Comparison of ENCODE assay signal across 15 cellular contexts in genomic region chr2:68255736-68256450, GRCh38. TPM values are rescaled to one million over a fixed set of nuclear protein-coding genes. Genes with fewer than 3 reads are reported as not detected.
DNase-seq lines count a peak whose midpoint lies in the region; ATAC-seq, FAIRE-seq and TF ChIP-seq lines count a peak whose summit lies in the region.
"Had no signal": no experiment of that assay in that cellular context is flagged by ENCODE, and none has a peak within 500 bp of the region (broad histone marks: within the 10 kb centered on the region; RNA-seq: fewer than 3 reads in every experiment).

No MANE protein-coding gene starts in this region.

- DNase-seq in astrocyte of the spinal cord (ENCODE audit: low read depth, low spot score) (peak; percentile 70), keratinocyte (ENCODE audit: low read depth, low spot score) (no peak), NCI-H187 (lab: John Stamatoyannopoulos, UW) (no peak), amygdala (lab: John Stamatoyannopoulos, UW) (no peak)
- DNase-seq: activated naive CD4-positive, alpha-beta T cell; CD4-positive, CD25-positive, alpha-beta regulatory T cell; cortex of kidney; NCI-H1105 treated with DMSO at 0.1 percent for 48 hours; NCI-H446 treated with DMSO at 0.1 percent for 48 hours; retina had no signal

- POLR2A ChIA-PET in HEK293 (lab: Yijun Ruan, JAX): no interaction called here

- H3K4me1 ChIP-seq in BLaER1 (peaks cover 25% of the 10 kb centered on the region), HEK293 (ENCODE audit: control insufficient read depth, insufficient read depth, low read length) (peaks cover 3% of the 10 kb centered on the region; the same call in 1 of the 2 replicates), keratinocyte (ENCODE audit: control insufficient read depth, extremely low read depth, insufficient read depth, low read length) (peaks cover 12% of the 10 kb centered on the region)

- H3K79me2 ChIP-seq in keratinocyte (ENCODE audit: control insufficient read depth, insufficient read depth, low read length): peaks cover 14% of the 10 kb centered on the region

- H3K4me2 ChIP-seq in BLaER1 (peak overlapping the region; percentile 56), keratinocyte (ENCODE audit: control insufficient read depth, extremely low read depth, insufficient read depth, low read depth, low read length) (peak overlapping the region; percentile 68)

- dilution Hi-C loops in keratinocyte (cut with MboI; ENCODE audit: extremely low pct_ligation_motif_present, low sequenced_read_pairs): no loop called here

- in situ Hi-C loops in astrocyte of the spinal cord (cut with HindIII; ENCODE audit: low sequenced_read_pairs): no loop called here

- TF ChIP-seq CTCF in HEK293 (tag by site-specific recombination; IDR thresholded peaks at IDR 0.05) (no peak), astrocyte of the spinal cord (IDR thresholded peaks at IDR 0.05; ENCODE audit: low read depth, low read length) (no peak), keratinocyte (optimal IDR thresholded peaks at IDR 0.05 in 1 of 3, IDR thresholded peaks at IDR 0.05 in 1 of 3, conservative IDR thresholded peaks at IDR 0.05 in 1 of 3; ENCODE audit: extremely low read depth in 1 of 3, insufficient read depth in 2 of 3, low read length in 3 of 3) (no peak)

- ATAC-seq in GM21717 (IDR thresholded peaks at IDR 0.05; ENCODE audit: unreplicated experiment) (no peak), GM21526 (IDR thresholded peaks at IDR 0.05; ENCODE audit: low FRiP score, unreplicated experiment) (no peak)

- H3K27ac ChIP-seq in BLaER1 (no peak overlapping the region), HEK293 (ENCODE audit: extremely low read depth, low read depth, low read length) (no peak overlapping the region), keratinocyte (ENCODE audit: control insufficient read depth, insufficient read depth, low read length) (peak overlapping the region; percentile 45)

- no peak overlapping the region for H3K4me3 ChIP-seq in BLaER1
- H3K4me3 ChIP-seq in HEK293 (ENCODE audit: low read depth, low read length): no peak overlapping the region
- H3K4me3 ChIP-seq in astrocyte of the spinal cord (ENCODE audit: low read depth, low read length): no peak overlapping the region
- H3K4me3 ChIP-seq in keratinocyte (ENCODE audit: control insufficient read depth in 2 of 3, extremely low read depth in 1 of 3, insufficient read depth in 2 of 3, low read depth in 1 of 3, low read length in 3 of 3): peak overlapping the region in 1 of 3 experiments; percentile 4

- H3K9ac ChIP-seq in BLaER1 (no peak overlapping the region), keratinocyte (ENCODE audit: control insufficient read depth, extremely low read depth, insufficient read depth, low read length) (no peak overlapping the region)

- no peaks in the 10 kb centered on the region for H3K9me3 ChIP-seq in BLaER1
- no peaks in the 10 kb centered on the region for H3K9me3 ChIP-seq in HEK293 (ENCODE audit: control insufficient read depth, insufficient read depth, low read depth, low read length)
- no peaks in the 10 kb centered on the region for H3K9me3 ChIP-seq in keratinocyte (ENCODE audit: control insufficient read depth, low read depth, low read length)

- no peaks in the 10 kb centered on the region for H3K36me3 ChIP-seq in BLaER1
- no peaks in the 10 kb centered on the region for H3K36me3 ChIP-seq in HEK293 (ENCODE audit: control insufficient read depth in 2 of 2, insufficient read depth in 1 of 2, low read length in 2 of 2)
- no peaks in the 10 kb centered on the region for H3K36me3 ChIP-seq in keratinocyte (ENCODE audit: control insufficient read depth in 2 of 2, extremely low read depth in 1 of 2, insufficient read depth in 2 of 2, low read length in 2 of 2)

- H4K20me1 ChIP-seq in BLaER1 (peaks cover 1% of the 10 kb centered on the region), keratinocyte (ENCODE audit: control insufficient read depth, extremely low read depth, insufficient read depth, low read length) (peaks cover under 1% of the 10 kb centered on the region)

- FAIRE-seq in keratinocyte (lab: Jason Lieb, UNC): peak; percentile 57
- FAIRE-seq: islet of Langerhans had no signal

- H2AFZ ChIP-seq in keratinocyte (ENCODE audit: control insufficient read depth, low read length): peak overlapping the region; percentile 64

- no peaks in the 10 kb centered on the region for H3K9me1 ChIP-seq in keratinocyte (ENCODE audit: control insufficient read depth, extremely low read depth, insufficient read depth, low read length)

- H3K27me3 ChIP-seq in BLaER1 (no peaks in the 10 kb centered on the region), keratinocyte (ENCODE audit: control insufficient read depth, extremely low read depth, insufficient read depth, low read length) (no peaks in the 10 kb centered on the region)

- CTCF ChIA-PET in HEK293 (lab: Yijun Ruan, JAX): interaction anchor here (0.6 to 1.7 kb wide), 4 partner anchors 27 to 65 kb away, joined by 3 to 8 read pairs (median 7); no protein-coding TSS in a partner anchor

TF ChIP-seq in HEK293, 187 proteins besides CTCF, POLR2A, EP300 and RAD21:
- TF ChIP-seq PRDM1 (tag by site-specific recombination; IDR thresholded peaks at IDR 0.05) (peak; percentile 42; the same call in 1 of the 2 replicates), ZNF629 (tag by site-specific recombination; IDR thresholded peaks at IDR 0.05) (no peak)

RNA-seq across cellular contexts. Expression of gene PPP3R1, which starts 3.6 kb away (rescaled TPM):
- polyA plus RNA-seq in keratinocyte: 10.1 to 28.5 TPM (median 21.6 TPM) in 3 replicates
- polyA plus RNA-seq in keratinocyte (2011; ENCODE audit: low read depth): 36.9 TPM
- polyA plus RNA-seq in keratinocyte (2011; cell fraction: cytosol; rRNA removed): 14.2 and 29.6 TPM in 2 replicates
- 15.9 and 20.8 TPM in 2 replicates for polyA plus RNA-seq in keratinocyte (2011; cell fraction: nucleus; rRNA removed)
- 29.9 and 37.5 TPM in 2 replicates for polyA plus RNA-seq in keratinocyte (2012; ENCODE audit: low replicate concordance)
- polyA minus RNA-seq in keratinocyte: 5.2 to 31.0 TPM (median 12.3 TPM) in 3 replicates
- 22.6 TPM for polyA minus RNA-seq in keratinocyte (2011; cell fraction: cytosol; rRNA and poly(A)+ RNA removed)
- polyA minus RNA-seq in keratinocyte (2011; cell fraction: nucleus; rRNA and poly(A)+ RNA removed): 13.1 and 22.5 TPM in 2 replicates
